Comparison of ENCODE assay signal across 9 cellular contexts in the genomic region with DNA sequence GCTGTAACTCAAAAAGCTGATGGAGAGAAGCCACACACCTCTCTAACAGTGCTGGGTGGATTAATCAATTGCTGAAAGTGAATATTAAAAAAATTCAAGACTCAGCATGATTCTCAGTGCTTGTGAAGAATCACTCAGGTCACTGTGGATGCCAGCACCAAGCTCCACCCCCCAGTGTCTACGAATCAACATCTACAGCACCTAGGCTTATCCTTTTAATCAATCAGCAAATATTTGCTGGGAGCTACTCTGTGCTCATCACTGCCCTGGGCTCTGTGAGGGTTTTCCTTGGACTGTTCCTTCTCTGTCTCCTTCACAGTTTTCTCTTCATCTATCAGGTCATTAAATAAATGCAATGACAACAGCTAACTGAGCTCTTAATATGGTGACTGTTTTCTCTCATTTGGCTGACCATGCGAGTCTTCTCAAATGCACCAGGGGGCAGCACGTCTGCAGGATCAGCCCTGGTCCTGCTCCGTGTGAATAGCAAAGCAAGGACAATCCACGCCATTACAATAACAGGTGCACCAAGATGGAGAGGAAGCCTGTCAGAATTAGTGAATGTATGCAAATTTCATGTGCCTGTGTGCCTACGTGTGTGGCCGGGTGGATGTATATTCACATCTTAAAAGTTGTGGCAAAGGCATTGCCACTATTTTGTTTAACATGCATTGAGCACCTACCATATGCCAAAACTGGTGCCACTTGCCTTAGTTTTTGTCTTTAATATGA. TPM values are rescaled to one million over a fixed set of nuclear protein-coding genes. Genes with fewer than 3 reads are reported as not detected.
A peak's percentile ranks its signal among the peaks of the same experiment; 100 is the strongest.
DNase-seq lines count a peak whose midpoint lies in the region; ATAC-seq, FAIRE-seq and TF ChIP-seq lines count a peak whose summit lies in the region.
"Had no signal": no experiment of that assay in that cellular context is flagged by ENCODE, and none has a peak within 500 bp of the region (broad histone marks: within the 10 kb centered on the region; RNA-seq: fewer than 3 reads in every experiment).

No MANE protein-coding gene starts in this region.

- no peak overlapping the region for H3K4me3 ChIP-seq in foreskin fibroblast (ENCODE audit: low read depth in 1 of 2, low read length in 2 of 2)
- no peak overlapping the region for H3K4me3 ChIP-seq in pancreas

- H3K27me3 ChIP-seq in pancreas = no peaks in the 10 kb centered on the region

- intact Hi-C loops in activated CD8-positive, alpha-beta T cell treated with anti-CD3 and anti-CD28 coated beads for 36 hours (cut with micrococcal nuclease) = loop anchor here (1.0 kb wide), 1 partner anchor 161 kb away; no protein-coding TSS in a partner anchor
- intact Hi-C loops in pancreas (cut with DNase I) = loop anchor here in 1 of 3 donors (5.0 kb wide), 1 partner anchor 157 kb away; no protein-coding TSS in a partner anchor

- WGBS in pancreas, 2 donors = 30 to 41% methylated on average over 7 of the region's 7 CpGs

- CTCF ChIA-PET in activated CD8-positive, alpha-beta T cell treated with anti-CD3 and anti-CD28 coated beads for 36 hours (lab: Charles Lee) = interaction anchor here (0.6 to 8.0 kb wide), 42 partner anchors 8 to 702 kb away, joined by 3 to 168 read pairs (median 4); partner anchors contain the start of gene C13orf42

- H3K36me3 ChIP-seq in pancreas = no peaks in the 10 kb centered on the region

- peaks cover 0 to 7% (median 0%) of the 10 kb centered on the region in 3 donors for H3K4me1 ChIP-seq in pancreas

- TF ChIP-seq CTCF in D721Med (IDR thresholded peaks at IDR 0.05; ENCODE audit: insufficient read depth, missing control alignments) (peak; percentile 95), foreskin fibroblast (IDR thresholded peaks at IDR 0.05; ENCODE audit: low read depth, low read length) (peak; percentile 85), pancreas (IDR thresholded peaks at IDR 0.05) (peak; percentile 28 to 66 (median 54))
- TF ChIP-seq CTCF in activated CD8-positive, alpha-beta T cell treated with anti-CD3 and anti-CD28 coated beads for 36 hours (IDR thresholded peaks at IDR 0.05) = peak; percentile 77

- H3K27me3 Mint-ChIP-seq in activated CD8-positive, alpha-beta T cell treated with anti-CD3 and anti-CD28 coated beads for 36 hours = peaks cover 19% of the 10 kb centered on the region

- peak; percentile 75 for ATAC-seq in GM19397 (IDR thresholded peaks at IDR 0.05; ENCODE audit: unreplicated experiment)
- ATAC-seq in HG03520 (IDR thresholded peaks at IDR 0.05; ENCODE audit: unreplicated experiment) = peak; percentile 79
- ATAC-seq in activated CD8-positive, alpha-beta T cell treated with anti-CD3 and anti-CD28 coated beads for 36 hours = peak; percentile 72
- peak; percentile 91 to 95 (median 94) for ATAC-seq in pancreas

- no peak overlapping the region for H3K27ac ChIP-seq in pancreas

- DNase-seq in D721Med (ENCODE audit: insufficient read length, low spot score) (no peak), NCI-H526 (lab: John Stamatoyannopoulos, UW) (peak; percentile 96 to 97), foreskin fibroblast (peak; percentile 35 to 70), pancreas (peak in 5 of 6 donors; percentile 29 to 79 (median 56)), epidermal melanocyte (ENCODE audit: insufficient read length, low spot score) (no peak)
- DNase-seq in activated CD8-positive, alpha-beta T cell treated with anti-CD3 and anti-CD28 coated beads for 36 hours = peak; percentile 67

- H3K36me3 Mint-ChIP-seq in activated CD8-positive, alpha-beta T cell treated with anti-CD3 and anti-CD28 coated beads for 36 hours (ENCODE audit: low read depth) = no peaks in the 10 kb centered on the region

- no peak overlapping the region for H3K4me3 Mint-ChIP-seq in activated CD8-positive, alpha-beta T cell treated with anti-CD3 and anti-CD28 coated beads for 36 hours
- H3K4me3 Mint-ChIP-seq: stimulated activated naive CD8-positive, alpha-beta T cell treated with anti-CD3 and anti-CD28 coated beads, Interleukin-15, Interleukin-2, amounts not matched to agents 100 ng/mL and 50 ng/mL, for 24 hours had no signal

- FAIRE-seq in D721Med (lab: Jason Lieb, UNC) (peak; percentile 79), pancreas (lab: Jason Lieb, UNC) (no peak)

- no peaks in the 10 kb centered on the region for H3K9me3 ChIP-seq in pancreas

- peaks cover 6% of the 10 kb centered on the region for H3K9me3 Mint-ChIP-seq in activated CD8-positive, alpha-beta T cell treated with anti-CD3 and anti-CD28 coated beads for 36 hours

- no peak overlapping the region for H3K27ac Mint-ChIP-seq in activated CD8-positive, alpha-beta T cell treated with anti-CD3 and anti-CD28 coated beads for 36 hours
- H3K27ac Mint-ChIP-seq: stimulated activated naive CD8-positive, alpha-beta T cell treated with anti-CD3 and anti-CD28 coated beads, Interleukin-15, Interleukin-2, amounts not matched to agents 100 ng/mL and 50 ng/mL, for 24 hours had no signal

- POLR2A ChIA-PET in activated CD8-positive, alpha-beta T cell treated with anti-CD3 and anti-CD28 coated beads for 36 hours (lab: Charles Lee) = interaction anchor here (0.7 kb wide), 1 partner anchor 63 kb away, joined by 3 read pairs; no protein-coding TSS in a partner anchor

- H3K4me1 Mint-ChIP-seq in activated CD8-positive, alpha-beta T cell treated with anti-CD3 and anti-CD28 coated beads for 36 hours (ENCODE audit: low read depth) = peaks cover 14% of the 10 kb centered on the region

RNA-seq across cellular contexts. Expression of gene C13orf42, which starts 14.6 kb away (rescaled TPM):
- total RNA-seq in activated CD8-positive, alpha-beta T cell treated with anti-CD3 and anti-CD28 coated beads for 36 hours = not detected
- total RNA-seq in pancreas = not detected
- not detected for polyA plus RNA-seq in pancreas

Comparison
In these comparisons a context has a peak if more than half of its experiments do, and no peak if none do; other contexts are left out.
1. DNase-seq: peak in NCI-H526 (2 of 2), activated CD8-positive, alpha-beta T cell treated with anti-CD3 and anti-CD28 coated beads for 36 hours (single experiment), foreskin fibroblast (2 of 2) and pancreas (5 of 6); none in D721Med (single experiment) and epidermal melanocyte (single experiment).
2. Peak in every context shown above with its lines, with median percentiles within 50 percentile points of each other: CTCF ChIP-seq and ATAC-seq.